Comparison of ENCODE assay signal across 20 cellular contexts in the genomic region with DNA sequence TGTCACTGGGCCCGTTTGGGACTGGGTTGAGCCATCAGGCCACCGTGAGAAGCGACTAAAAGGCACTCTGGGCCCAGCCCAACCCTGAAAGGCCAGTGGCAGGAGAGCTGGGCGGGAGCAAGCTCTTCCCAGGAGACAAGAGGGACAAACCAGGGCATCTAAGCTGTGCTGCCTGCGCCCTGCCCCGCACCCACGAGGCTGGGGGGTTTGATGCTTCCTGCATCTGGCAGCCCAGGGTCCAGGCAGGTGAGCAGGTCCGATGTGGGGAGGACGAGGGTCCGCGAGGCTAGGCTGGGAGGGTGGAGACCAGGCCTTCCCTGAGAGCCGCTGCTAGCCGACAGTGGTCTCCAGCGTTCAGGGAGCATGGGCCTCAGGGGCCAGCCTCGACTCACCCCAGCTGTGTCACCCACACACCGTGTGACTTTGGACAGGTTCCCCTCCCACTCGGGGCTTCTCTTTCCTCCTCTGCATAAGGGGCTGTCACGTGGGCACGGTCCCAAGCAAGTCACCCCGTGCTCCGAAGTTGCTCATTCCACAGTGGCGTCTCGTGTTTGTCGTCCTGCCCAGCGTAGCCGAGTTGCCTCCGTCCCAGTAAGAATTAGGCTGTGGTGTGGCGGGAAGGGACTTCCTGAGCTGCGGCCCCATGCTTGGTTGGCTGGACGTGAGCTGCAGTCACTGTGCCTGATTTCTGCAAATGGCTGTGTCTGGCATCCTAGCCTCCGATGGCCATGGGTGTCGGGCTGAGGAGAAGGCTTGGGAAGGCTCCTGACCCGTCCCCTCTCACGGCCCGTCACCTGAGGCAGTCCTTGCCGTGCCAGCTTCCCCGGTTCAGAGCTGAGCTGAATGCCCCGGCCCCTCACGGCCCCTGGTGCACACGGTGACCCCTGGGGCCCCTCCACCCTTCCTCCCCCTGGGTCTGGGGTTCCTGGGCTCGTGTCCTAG. TPM values are rescaled to one million over a fixed set of nuclear protein-coding genes. Genes with fewer than 3 reads are reported as not detected.
"Had no signal": no experiment of that assay in that cellular context is flagged by ENCODE, and none has a peak within 500 bp of the region (broad histone marks: within the 10 kb centered on the region; RNA-seq: fewer than 3 reads in every experiment).

No MANE protein-coding gene starts in this region.

- H3K27ac ChIP-seq: epithelial cell of prostate, left lung, transverse colon, vagina had no signal

- ATAC-seq: activated CD4-positive, alpha-beta T cell treated with anti-CD3 and anti-CD28 coated beads for 36 hours; activated CD8-positive, alpha-beta memory T cell treated with anti-CD3 and anti-CD28 coated beads, Interleukin-2, amount 10 ng/mL, durations not matched to agents 7 days and 5 days; activated naive CD8-positive, alpha-beta T cell treated with anti-CD3 and anti-CD28 coated beads, Interleukin-2, amount 50 U/mL, for 24 hours; left lung; natural killer cell; stimulated activated memory B cell treated with anti-CD40 and anti-IgM and Interleukin-4, amounts not matched to agents 10 μg/mL and 1 μg/mL and 100 μg/mL, for 72 hours; T-helper 17 cell had no signal

- H3K9me3 ChIP-seq: breast epithelium, left lung, transverse colon, vagina had no signal

- H3K27me3 ChIP-seq: breast epithelium, left lung, transverse colon, vagina had no signal

- H3K36me3 ChIP-seq: breast epithelium had no signal

- DNase-seq: activated CD4-positive, alpha-beta memory T cell treated with anti-CD3 and anti-CD28 coated beads for 36 hours; activated CD4-positive, alpha-beta T cell treated with anti-CD3 and anti-CD28 coated beads for 36 hours; activated CD8-positive, alpha-beta memory T cell treated with anti-CD3 and anti-CD28 coated beads, Interleukin-2, amount 10 ng/mL, durations not matched to agents 7 days and 5 days; activated naive CD4-positive, alpha-beta T cell treated with anti-CD3 and anti-CD28 coated beads for 36 hours; activated naive CD8-positive, alpha-beta T cell treated with anti-CD3 and anti-CD28 coated beads, Interleukin-2, amount 50 U/mL, for 24 hours; activated T-cell treated with anti-CD3 and anti-CD28 coated beads, Interleukin-2, amount 50 U/mL, for 1 hour; aorta; cerebellar nuclear complex; effector memory CD4-positive, alpha-beta T cell; hippocampal formation; left lung; mesenchymal stem cell; natural killer cell; T-helper 17 cell; transverse colon had no signal

- H3K4me3 ChIP-seq: breast epithelium, left lung, transverse colon, vagina had no signal

- H3K4me1 ChIP-seq: breast epithelium, left lung, transverse colon, vagina had no signal

RNA-seq across cellular contexts. Expression of a gene that starts 15.7 kb away (rescaled TPM):
- total RNA-seq: activated CD4-positive, alpha-beta T cell treated with anti-CD3 and anti-CD28 coated beads for 36 hours; activated CD8-positive, alpha-beta memory T cell treated with anti-CD3 and anti-CD28 coated beads, Interleukin-2, amount 10 ng/mL, durations not matched to agents 7 days and 5 days; activated naive CD4-positive, alpha-beta T cell treated with anti-CD3 and anti-CD28 coated beads for 36 hours; T-helper 17 cell had no signal
- polyA plus RNA-seq: keratinocyte had no signal

RNA-seq across cellular contexts. Expression of a gene that starts 32.5 kb away (rescaled TPM):
- total RNA-seq: activated CD4-positive, alpha-beta T cell treated with anti-CD3 and anti-CD28 coated beads for 36 hours; activated CD8-positive, alpha-beta memory T cell treated with anti-CD3 and anti-CD28 coated beads, Interleukin-2, amount 10 ng/mL, durations not matched to agents 7 days and 5 days; T-helper 17 cell had no signal
- polyA plus RNA-seq: keratinocyte had no signal
